Comparison of ENCODE assay signal across 27 cellular contexts in the genomic region with DNA sequence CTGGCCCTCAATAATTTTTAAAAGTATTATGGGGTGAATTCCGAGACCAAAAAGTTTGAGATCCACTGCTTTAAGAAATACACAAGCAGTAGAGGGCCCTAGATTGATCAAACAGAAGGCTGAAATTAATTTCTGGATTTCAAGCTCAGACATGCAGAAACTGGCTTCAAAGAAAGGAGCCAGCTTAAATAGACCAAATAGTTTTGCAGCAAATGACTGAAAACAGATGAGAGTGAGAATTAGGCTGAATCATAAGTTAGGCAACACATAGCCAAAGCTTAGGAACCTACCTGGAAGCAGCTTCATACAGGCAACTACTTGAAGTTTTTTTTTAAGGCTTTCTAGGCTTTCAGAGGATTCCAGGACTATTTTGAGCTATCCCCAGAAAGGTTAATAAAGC. TPM values are rescaled to one million over a fixed set of nuclear protein-coding genes. Genes with fewer than 3 reads are reported as not detected.
DNase-seq lines count a peak whose midpoint lies in the region; ATAC-seq, FAIRE-seq and TF ChIP-seq lines count a peak whose summit lies in the region.
"Had no signal": no experiment of that assay in that cellular context is flagged by ENCODE, and none has a peak within 500 bp of the region (broad histone marks: within the 10 kb centered on the region; RNA-seq: fewer than 3 reads in every experiment).

No MANE protein-coding gene starts in this region.

- H3K4ac ChIP-seq in IMR-90 (ENCODE audit: low read depth, low read length): no peak overlapping the region

- H3K4me3 ChIP-seq in A673 (ENCODE audit: low read depth, low read length, poor library complexity, severe bottlenecking): no peak overlapping the region
- H3K4me3 ChIP-seq in IMR-90 (ENCODE audit: insufficient read depth, low read depth, low read length): no peak overlapping the region
- no peak overlapping the region for H3K4me3 ChIP-seq in K562
- no peak overlapping the region for H3K4me3 ChIP-seq in fibroblast of the aortic adventitia (ENCODE audit: low read depth, low read length)
- H3K4me3 ChIP-seq: coronary artery, left lung, upper lobe of left lung had no signal

- H3K9me1 ChIP-seq in IMR-90 (ENCODE audit: insufficient read depth, low read length) (peaks cover 3% of the 10 kb centered on the region; the same call in 1 of the 2 replicates), K562 (ENCODE audit: control insufficient read depth, insufficient read depth, low read length) (no peaks in the 10 kb centered on the region)

- H3K27ac ChIP-seq in A673 (ENCODE audit: low read depth, low read length, poor library complexity, severe bottlenecking) (peak overlapping the region; percentile 61), IMR-90 (ENCODE audit: insufficient read depth, low read length) (no peak overlapping the region), K562 (ENCODE audit: extremely low read depth, low read depth, low read length) (peak overlapping the region; percentile 10; the same call in 1 of the 3 replicates), caudate nucleus (ENCODE audit: low read depth, low read length) (no peak overlapping the region)
- H3K27ac ChIP-seq: brain microvascular endothelial cell, coronary artery, HL-60, left lung had no signal

- H2AFZ ChIP-seq in IMR-90 (replicated peaks; ENCODE audit: low read length, poor library complexity): no peak overlapping the region
- H2AFZ ChIP-seq in K562 (ENCODE audit: low read depth, low read length): no peak overlapping the region

- no peak overlapping the region for H3K27ac Mint-ChIP-seq in effector memory CD8-positive, alpha-beta T cell
- H3K27ac Mint-ChIP-seq: activated CD4-positive, alpha-beta memory T cell treated with anti-CD3 and anti-CD28 coated beads, Interleukin-2, amount 10 ng/mL, durations not matched to agents 7 days and 5 days; activated naive CD8-positive, alpha-beta T cell treated with anti-CD3 and anti-CD28 coated beads, Interleukin-2, amount 10 ng/mL, durations not matched to agents 7 days and 5 days had no signal

- in situ Hi-C loops in IMR-90 (cut with MboI; ENCODE audit: low sequenced_read_pairs): no loop called here
- in situ Hi-C loops in K562 (cut with MboI): no loop called here

- H3K27me3 ChIP-seq in A673 (replicated peaks; ENCODE audit: insufficient read depth, low read depth, low read length, poor library complexity): no peaks in the 10 kb centered on the region
- no peaks in the 10 kb centered on the region for H3K27me3 ChIP-seq in IMR-90 (ENCODE audit: control insufficient read depth, insufficient read depth, low read length)
- H3K27me3 ChIP-seq in K562 (ENCODE audit: control insufficient read depth in 2 of 2, insufficient read depth in 2 of 2, low read length in 2 of 2): no peaks in the 10 kb centered on the region
- H3K27me3 ChIP-seq: brain microvascular endothelial cell, left lung, upper lobe of left lung had no signal

- no CpG with 5 or more reads among the region's 1 CpG for WGBS in IMR-90 (ENCODE audit: extremely low coverage in 2 of 2, insufficient read length in 1 of 2), 2 experiments
- 76% methylated on average over 1 of the region's 1 CpG for WGBS in K562 (ENCODE audit: insufficient coverage, low coverage, missing lambda C conversion rate)

- ATAC-seq in IMR-90 (ENCODE audit: low read depth): no peak
- ATAC-seq in K562: no peak
- no peak for ATAC-seq in HG02852 (IDR thresholded peaks at IDR 0.05; ENCODE audit: unreplicated experiment)
- no peak for ATAC-seq in effector memory CD8-positive, alpha-beta T cell (replicated peaks)
- ATAC-seq: HepG2, left lung, natural killer cell had no signal

- no peak for TF ChIP-seq EP300 in K562 (IDR thresholded peaks at IDR 0.05; ENCODE audit: low read length)

- peaks cover 15% of the 10 kb centered on the region for H3K36me3 Mint-ChIP-seq in effector memory CD8-positive, alpha-beta T cell (ENCODE audit: insufficient read depth)
- H3K36me3 Mint-ChIP-seq: natural killer cell had no signal

- H4K8ac ChIP-seq in IMR-90 (ENCODE audit: low read depth in 2 of 2, low read length in 2 of 2): no peak overlapping the region

- POLR2A ChIA-PET in A673 (lab: Charles Lee; ENCODE audit: low non-redundant PET) (interaction anchor here (0.6 kb wide), 1 partner anchor 76 kb away, joined by 7 read pairs; no protein-coding TSS in a partner anchor), IMR-90 (lab: Charles Lee; ENCODE audit: unreplicated experiment) (no interaction called here), K562 (lab: Yijun Ruan, JAX) (interaction anchor here (4.7 kb wide), 1 partner anchor 10 kb away, joined by 46 read pairs; the partner anchor contains the start of gene ATF7)

- H2AK9ac ChIP-seq in IMR-90 (replicated peaks; ENCODE audit: low read depth, low read length, poor library complexity): no peak overlapping the region

- H3K9ac ChIP-seq in IMR-90 (ENCODE audit: low read depth, low read length) (no peak overlapping the region), K562 (ENCODE audit: insufficient read depth in 1 of 2, low read depth in 2 of 2, low read length in 2 of 2) (no peak overlapping the region)

- CTCF ChIA-PET in A673 (lab: Charles Lee): no interaction called here
- CTCF ChIA-PET in IMR-90 (lab: Yijun Ruan, JAX): no interaction called here
- CTCF ChIA-PET in K562 (lab: Yijun Ruan, JAX; ENCODE audit: low intra/inter-chr PET ratio): no interaction called here

- H3K4me3 Mint-ChIP-seq in effector memory CD8-positive, alpha-beta T cell: no peak overlapping the region
- H3K4me3 Mint-ChIP-seq: activated CD4-positive, alpha-beta memory T cell treated with anti-CD3 and anti-CD28 coated beads, Interleukin-2, amount 10 ng/mL, durations not matched to agents 7 days and 5 days; activated naive CD8-positive, alpha-beta T cell treated with anti-CD3 and anti-CD28 coated beads, Interleukin-2, amount 10 ng/mL, durations not matched to agents 7 days and 5 days; natural killer cell had no signal

- no peak overlapping the region for H2AK5ac ChIP-seq in IMR-90 (ENCODE audit: low read depth, low read length)

- no peak overlapping the region for H3K56ac ChIP-seq in IMR-90 (ENCODE audit: extremely low read depth, insufficient read depth, low read length)

- BruUV-seq in A673 (replicated peaks; lab: Mats Ljungman, UMichigan) (no TSS peak), IMR-90 (replicated peaks; lab: Mats Ljungman, UMichigan) (no TSS peak), K562 (replicated peaks; lab: Mats Ljungman, UMichigan) (no TSS peak)

- DNase-seq in A673 (ENCODE audit: low spot score) (no peak), IMR-90 (peak; percentile 23), K562 (ENCODE audit: extremely low read depth in 1 of 4, low spot score in 3 of 4) (no peak), fibroblast of the aortic adventitia (ENCODE audit: low read depth) (peak; percentile 62), caudate nucleus (lab: John Stamatoyannopoulos, UW) (no peak), foreskin melanocyte (no peak)
- no peak for DNase-seq in effector memory CD8-positive, alpha-beta T cell
- DNase-seq: 8988T; activated CD4-positive, alpha-beta memory T cell treated with anti-CD3 and anti-CD28 coated beads, Interleukin-2, amount 10 ng/mL, durations not matched to agents 7 days and 5 days; activated naive CD8-positive, alpha-beta T cell treated with anti-CD3 and anti-CD28 coated beads, Interleukin-2, amount 10 ng/mL, durations not matched to agents 7 days and 5 days; brain microvascular endothelial cell; DND-41; left lung; natural killer cell; NCI-H2029 treated with DMSO at 0.1 percent for 48 hours; NCI-H446; OCI-M1; retina; SHP77; small intestine; stimulated activated CD4-positive, alpha-beta T cell treated with anti-CD3 and anti-CD28 coated beads, Interleukin-2, amount 100 ng/mL, for 24 hours; upper lobe of left lung had no signal

- dilution Hi-C loops in IMR-90 (cut with HindIII; ENCODE audit: low sequenced_read_pairs, unreplicated experiment): no loop called here

- H3K23ac ChIP-seq in IMR-90 (ENCODE audit: low read depth, low read length): no peak overlapping the region

- H3K4me2 ChIP-seq in IMR-90 (ENCODE audit: low read depth, low read length): no peak overlapping the region
- H3K4me2 ChIP-seq in K562 (ENCODE audit: insufficient read depth, low read length): no peak overlapping the region

- H3K36me3 ChIP-seq in A673 (ENCODE audit: insufficient read depth, low read length, poor library complexity, severe bottlenecking) (no peaks in the 10 kb centered on the region), IMR-90 (ENCODE audit: control insufficient read depth, insufficient read depth, low read length) (peaks cover 6% of the 10 kb centered on the region), K562 (ENCODE audit: control insufficient read depth, insufficient read depth, low read length) (peaks cover 9% of the 10 kb centered on the region; the same call in 2 of the 3 replicates)
- H3K36me3 ChIP-seq: brain microvascular endothelial cell had no signal

- no peaks in the 10 kb centered on the region for H3K27me3 Mint-ChIP-seq in effector memory CD8-positive, alpha-beta T cell
- H3K27me3 Mint-ChIP-seq: activated CD4-positive, alpha-beta memory T cell treated with anti-CD3 and anti-CD28 coated beads, Interleukin-2, amount 10 ng/mL, durations not matched to agents 7 days and 5 days; activated naive CD8-positive, alpha-beta T cell treated with anti-CD3 and anti-CD28 coated beads, Interleukin-2, amount 10 ng/mL, durations not matched to agents 7 days and 5 days had no signal

- no peak overlapping the region for H3K14ac ChIP-seq in IMR-90 (replicated peaks; ENCODE audit: low read depth, low read length)

- H4K5ac ChIP-seq in IMR-90 (ENCODE audit: low read depth, low read length): no peak overlapping the region

- no peak for TF ChIP-seq RAD21 in IMR-90 (IDR thresholded peaks at IDR 0.05; ENCODE audit: low read length)
- TF ChIP-seq RAD21 in K562 (CRISPR knock-in tag; conservative IDR thresholded peaks at IDR 0.05 in 1 of 2, IDR thresholded peaks at IDR 0.05 in 1 of 2): no peak

- H2BK20ac ChIP-seq in IMR-90 (ENCODE audit: low read depth, low read length): no peak overlapping the region

- H3K4me1 ChIP-seq in A673 (ENCODE audit: insufficient read depth, low read length, poor library complexity, severe bottlenecking) (peaks cover 29% of the 10 kb centered on the region), IMR-90 (ENCODE audit: control insufficient read depth, insufficient read depth, low read length) (no peaks in the 10 kb centered on the region), K562 (replicated peaks in 1 of 2; ENCODE audit: control insufficient read depth in 2 of 2, insufficient read depth in 2 of 2, low read length in 2 of 2) (peaks cover 7 to 9% of the 10 kb centered on the region in 2 experiments; a peak in 4 of 5 replicates)

- H3K18ac ChIP-seq in IMR-90 (ENCODE audit: low read depth, low read length): no peak overlapping the region

- FAIRE-seq in K562 (lab: Jason Lieb, UNC): no peak
- FAIRE-seq: GM12892, HepG2, small intestine had no signal

- H4K91ac ChIP-seq in IMR-90 (ENCODE audit: insufficient read depth, low read depth, low read length): no peak overlapping the region

- H3K79me1 ChIP-seq in IMR-90 (ENCODE audit: low read depth in 1 of 2, low read length in 2 of 2): peaks cover 23 to 55% of the 10 kb centered on the region in 2 experiments; a peak in 3 of 4 replicates

- intact Hi-C loops in A673 (cut with micrococcal nuclease; ENCODE audit: unreplicated experiment) (no loop called here), IMR-90 (cut with micrococcal nuclease) (no loop called here), K562 (cut with micrococcal nuclease) (no loop called here)

- H3K4me1 Mint-ChIP-seq in effector memory CD8-positive, alpha-beta T cell (ENCODE audit: low read depth in 2 of 2): peaks cover 9 to 22% of the 10 kb centered on the region in 2 donors

- H4K20me1 ChIP-seq in IMR-90 (ENCODE audit: insufficient read depth, low read length) (peaks cover 4% of the 10 kb centered on the region; the same call in 1 of the 2 replicates), K562 (replicated peaks; ENCODE audit: control insufficient read depth, insufficient read depth, low read length) (no peaks in the 10 kb centered on the region)

- TF ChIP-seq CTCF in A673 (conservative IDR thresholded peaks at IDR 0.05; ENCODE audit: low read depth, low read length) (no peak), IMR-90 (conservative IDR thresholded peaks at IDR 0.05; ENCODE audit: low read depth, low read length) (no peak), K562 (IDR thresholded peaks at IDR 0.05 in 2 of 3, conservative IDR thresholded peaks at IDR 0.05 in 1 of 3; ENCODE audit: insufficient read depth in 2 of 3, low read depth in 1 of 3, low read length in 3 of 3) (no peak), fibroblast of the aortic adventitia (IDR thresholded peaks at IDR 0.05; ENCODE audit: insufficient read depth, low read length) (no peak)

- H2BK5ac ChIP-seq in IMR-90 (ENCODE audit: low read depth, low read length, poor library complexity, severe bottlenecking): no peak overlapping the region

- H3K79me2 ChIP-seq in K562 (ENCODE audit: control insufficient read depth, insufficient read depth, low read length): peaks cover 42% of the 10 kb centered on the region

- no peaks in the 10 kb centered on the region for H3K9me3 Mint-ChIP-seq in effector memory CD8-positive, alpha-beta T cell
- H3K9me3 Mint-ChIP-seq: activated CD4-positive, alpha-beta memory T cell treated with anti-CD3 and anti-CD28 coated beads, Interleukin-2, amount 10 ng/mL, durations not matched to agents 7 days and 5 days; activated naive CD8-positive, alpha-beta T cell treated with anti-CD3 and anti-CD28 coated beads, Interleukin-2, amount 10 ng/mL, durations not matched to agents 7 days and 5 days; natural killer cell had no signal

- no peak for TF ChIP-seq POLR2A in IMR-90 (IDR thresholded peaks at IDR 0.05; ENCODE audit: low read depth, low read length)
- no peak for TF ChIP-seq POLR2A in K562 (conservative IDR thresholded peaks at IDR 0.05)

- no peak overlapping the region for H2BK15ac ChIP-seq in IMR-90 (ENCODE audit: low read depth, low read length)

- H2BK120ac ChIP-seq in IMR-90 (ENCODE audit: low read depth, low read length): no peak overlapping the region

- H3K9me3 ChIP-seq in A673 (ENCODE audit: low read depth, low read length, poor library complexity, severe bottlenecking) (no peaks in the 10 kb centered on the region), IMR-90 (ENCODE audit: control insufficient read depth, insufficient read depth, low read length) (no peaks in the 10 kb centered on the region), K562 (replicated peaks; ENCODE audit: control insufficient read depth, insufficient read depth, low read depth, low read length) (no peaks in the 10 kb centered on the region)
- H3K9me3 ChIP-seq: left lung, upper lobe of left lung had no signal

RNA-seq across cellular contexts. Expression of gene ATF7, which starts 12.4 kb away (rescaled TPM):
- total RNA-seq in A673 (2021) (38.8 and 44.3 TPM in 2 replicates), IMR-90 (2012; rRNA removed) (7.0 and 9.4 TPM in 2 replicates), K562 (2014; rRNA removed) (8.5 and 10.6 TPM in 2 replicates), K562 (2014; rRNA removed; fragmentation: Illumina TruSeq; extraction: Trizol) (16.7 and 17.8 TPM in 2 replicates), K562 (2015; rRNA removed; fragmentation: Illumina TruSeq; extraction: Trizol) (12.3 and 13.8 TPM in 2 replicates), K562 (2021) (20.7 and 23.8 TPM in 2 replicates), fibroblast of the aortic adventitia (ENCODE audit: low replicate concordance) (16.3 and 28.6 TPM in 2 replicates)
- polyA plus RNA-seq in IMR-90 (2012; rRNA removed) (15.2 and 16.3 TPM in 2 replicates), K562 (2011; rRNA removed) (20.9 and 23.0 TPM in 2 replicates), K562 (2014; fragmentation: Illumina TruSeq; extraction: Trizol) (20.8 and 22.0 TPM in 2 replicates), K562 (2014; fragmentation: Nextera tagmentation; extraction: Ambion mirVana) (10 to 100 TPM; 28.9 to 30.4 TPM), K562 (2014; rRNA removed) (18.4 and 23.5 TPM in 2 replicates)
- 6.5 and 9.7 TPM in 2 replicates for polyA plus RNA-seq in IMR-90 (2012; cell fraction: cytosol; rRNA removed)
- polyA plus RNA-seq in IMR-90 (2012; cell fraction: nucleus; rRNA removed; ENCODE audit: low replicate concordance): 35.8 and 38.5 TPM in 2 replicates
- 37.6 and 52.5 TPM in 2 replicates for total RNA-seq in K562 (2011; cell fraction: chromatin; rRNA removed; ENCODE audit: low replicate concordance)
- total RNA-seq in K562 (2011; cell fraction: nucleolus; rRNA removed): 22.0 and 24.5 TPM in 2 replicates
- 48.6 and 75.5 TPM in 2 replicates for total RNA-seq in K562 (2011; cell fraction: nucleoplasm; rRNA removed)
- polyA plus RNA-seq in K562 (2011; cell fraction: cytosol; rRNA removed): 13.1 and 21.3 TPM in 2 replicates
- polyA plus RNA-seq in K562 (2011; cell fraction: nucleus; rRNA removed): 24.3 and 25.6 TPM in 2 replicates
- polyA plus RNA-seq in K562 (2012): 11.9 and 18.6 TPM in 2 replicates
- polyA minus RNA-seq in K562 (2011; rRNA and poly(A)+ RNA removed): 20.8 and 32.8 TPM in 2 replicates
- 12.7 and 28.9 TPM in 2 replicates for polyA minus RNA-seq in K562 (2011; cell fraction: cytosol; rRNA and poly(A)+ RNA removed)
- polyA minus RNA-seq in K562 (2011; cell fraction: nucleus; rRNA and poly(A)+ RNA removed): 9.7 and 15.9 TPM in 2 replicates

Comparison
In these comparisons a context has a peak if more than half of its experiments do, and no peak if none do; other contexts are left out.
1. DNase-seq: peak in IMR-90 (single experiment) and fibroblast of the aortic adventitia (single experiment); none in A673 (single experiment), K562 (0 of 4), effector memory CD8-positive, alpha-beta T cell (0 of 3), caudate nucleus (0 of 61) and foreskin melanocyte (single experiment).
2. H3K27ac ChIP-seq: peak in A673 (single experiment) and K562 (single experiment); none in IMR-90 (single experiment) and caudate nucleus (single experiment).